ENCODE assay signal across 2 cellular contexts in the genomic region with DNA sequence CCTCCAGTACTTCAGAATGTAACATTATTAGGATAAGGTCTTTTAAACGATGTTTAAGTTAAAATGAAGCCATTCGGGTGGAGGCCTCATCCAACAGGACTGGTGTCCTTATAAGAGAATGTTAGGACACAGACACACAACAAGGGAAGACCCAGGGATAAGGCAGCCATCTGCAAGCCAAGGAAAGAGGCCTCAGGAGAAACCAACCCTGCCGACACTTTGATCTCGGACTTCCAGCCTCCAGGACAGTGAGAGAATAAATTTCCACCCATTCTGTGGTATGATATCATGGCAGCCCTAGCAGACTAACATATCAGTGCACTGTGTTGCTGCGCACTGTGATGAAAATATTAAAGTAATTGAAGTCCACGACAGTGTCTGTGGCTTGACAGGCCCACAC.
TF ChIP-seq lines count a peak whose summit lies in the region.

No MANE protein-coding gene starts in this region.

TF ChIP-seq in HEK293, 187 proteins besides CTCF, POLR2A, EP300 and RAD21 (continued from another document):
- no peak for TF ChIP-seq ZNF518A (tag by site-specific recombination; conservative IDR thresholded peaks at IDR 0.05; ENCODE audit: low read depth)
- TF ChIP-seq TCF7L2 (IDR thresholded peaks at IDR 0.05; ENCODE audit: borderline replicate concordance, low read depth, low read length) = no peak
- TF ChIP-seq ZNF549 (tag by site-specific recombination; IDR thresholded peaks at IDR 0.05) = no peak
- TF ChIP-seq ZNF548 (tag by site-specific recombination; IDR thresholded peaks at IDR 0.05) = peak; percentile 48; the same call in 1 of the 2 replicates
- TF ChIP-seq ZNF677 (tag by site-specific recombination; IDR thresholded peaks at IDR 0.05) = no peak

TF ChIP-seq in endothelial cell of umbilical vein, 7 proteins besides CTCF, POLR2A, EP300 and RAD21 (continued from another document):
- TF ChIP-seq EZH2 (IDR thresholded peaks at IDR 0.05; ENCODE audit: borderline replicate concordance, low read depth, low read length, severe bottlenecking) = no peak
